In genomic region chr16:23640669-23640958, GRCh38 we compare ENCODE assay signal across 8 cellular contexts. TPM values are rescaled to one million over a fixed set of nuclear protein-coding genes. Genes with fewer than 3 reads are reported as not detected.
DNase-seq lines count a peak whose midpoint lies in the region; ATAC-seq and TF ChIP-seq lines count a peak whose summit lies in the region.

No MANE protein-coding gene starts in this region.

- peak overlapping the region; percentile 100 for H3K4me3 ChIP-seq in Jurkat, Clone E6-1 (ENCODE audit: low read length)
- H3K4me3 ChIP-seq in body of pancreas = peak overlapping the region; percentile 80 to 99
- H3K4me3 ChIP-seq in lower lobe of right lung = peak overlapping the region; percentile 88
- peak overlapping the region; percentile 96 for H3K4me3 ChIP-seq in upper lobe of right lung

- WGBS in body of pancreas, 2 donors = 0 to 1% methylated on average over 9 of the region's 9 CpGs

- DNase-seq in Daoy (ENCODE audit: low read depth) (peak; percentile 2), body of pancreas (no peak), lower lobe of right lung (no peak), upper lobe of right lung (no peak), NCI-H187 treated with DMSO at 0.1 percent for 48 hours (lab: John Stamatoyannopoulos, UW) (no peak), NCI-H526 treated with DMSO at 0.1 percent for 48 hours (lab: John Stamatoyannopoulos, UW) (no peak)
- DNase-seq in Jurkat, Clone E6-1 (ENCODE audit: low read depth, low spot score) = peak; percentile 3

- H3K27ac ChIP-seq in body of pancreas = peak overlapping the region in 2 of 4 donors; percentile 81 to 82
- peak overlapping the region; percentile 76 for H3K27ac ChIP-seq in lower lobe of right lung
- H3K27ac ChIP-seq in upper lobe of right lung = peak overlapping the region; percentile 88

- no peak for TF ChIP-seq CTCF in body of pancreas (IDR thresholded peaks at IDR 0.05)
- no peak for TF ChIP-seq CTCF in lower lobe of right lung (IDR thresholded peaks at IDR 0.05)
- no peak for TF ChIP-seq CTCF in upper lobe of right lung (IDR thresholded peaks at IDR 0.05)

- peak; percentile 5 for ATAC-seq in body of pancreas
- peak in 1 of 2 donors; percentile 2 for ATAC-seq in lower lobe of right lung
- peak; percentile 1 for ATAC-seq in upper lobe of right lung
- no peak for ATAC-seq in GM18909 (IDR thresholded peaks at IDR 0.05; ENCODE audit: poor library complexity, unreplicated experiment)

- H3K36me3 ChIP-seq in body of pancreas (replicated peaks in 1 of 2; ENCODE audit: insufficient read depth in 1 of 2, low read depth in 2 of 2) (peaks cover 0 to 5% of the 10 kb centered on the region in 2 donors), lower lobe of right lung (peaks cover 55% of the 10 kb centered on the region), upper lobe of right lung (peaks cover 53% of the 10 kb centered on the region)

- no peak for TF ChIP-seq POLR2A in body of pancreas (IDR thresholded peaks at IDR 0.05)

- intact Hi-C loops in body of pancreas (cut with DNase I) (no loop called here), lower lobe of right lung (cut with DNase I) (no loop called here), upper lobe of right lung (cut with DNase I) (no loop called here)

- H3K9me3 ChIP-seq in body of pancreas = no peaks in the 10 kb centered on the region
- H3K9me3 ChIP-seq in lower lobe of right lung = no peaks in the 10 kb centered on the region
- H3K9me3 ChIP-seq in upper lobe of right lung = no peaks in the 10 kb centered on the region

- H3K4me1 ChIP-seq in body of pancreas (peaks cover 21% of the 10 kb centered on the region), lower lobe of right lung (peaks cover 23% of the 10 kb centered on the region), upper lobe of right lung (peaks cover 20% of the 10 kb centered on the region)

- no peaks in the 10 kb centered on the region for H3K27me3 ChIP-seq in body of pancreas
- H3K27me3 ChIP-seq in lower lobe of right lung (ENCODE audit: low read depth) = no peaks in the 10 kb centered on the region
- H3K27me3 ChIP-seq in upper lobe of right lung = no peaks in the 10 kb centered on the region

RNA-seq across cellular contexts. Expression of gene PALB2, which starts 0.5 kb away (rescaled TPM):
- 12.9 and 13.5 TPM in 2 replicates for total RNA-seq in Daoy (2014; rRNA removed; shearing (Covaris generic))
- polyA plus RNA-seq in Jurkat, Clone E6-1 (2012; ENCODE audit: insufficient read depth, insufficient read length) = 13.4 TPM
- total RNA-seq in body of pancreas (1 to 10 TPM; 4.4 to 7.9 TPM), lower lobe of right lung (12.7 TPM), upper lobe of right lung (11.7 TPM)

RNA-seq across cellular contexts. Expression of gene DCTN5, which starts 0.7 kb away (rescaled TPM):
- 23.9 and 46.1 TPM in 2 replicates for total RNA-seq in Daoy (2014; rRNA removed; shearing (Covaris generic))
- 83.5 TPM for polyA plus RNA-seq in Jurkat, Clone E6-1 (2012; ENCODE audit: insufficient read depth, insufficient read length)
- 10 to 100 TPM; 14.3 to 23.4 TPM for total RNA-seq in body of pancreas
- 42.7 TPM for total RNA-seq in lower lobe of right lung
- total RNA-seq in upper lobe of right lung = 48.7 TPM

RNA-seq across cellular contexts. Expression of gene PLK1, which starts 38.1 kb away (rescaled TPM):
- 62.4 and 63.8 TPM in 2 replicates for total RNA-seq in Daoy (2014; rRNA removed; shearing (Covaris generic))
- polyA plus RNA-seq in Jurkat, Clone E6-1 (2012; ENCODE audit: insufficient read depth, insufficient read length) = 167 TPM
- total RNA-seq in body of pancreas (1 to 10 TPM in 1 of 2 donors, under 1 TPM in 1; 0.52 to 2.3 TPM), lower lobe of right lung (2.3 TPM), upper lobe of right lung (1.8 TPM)

RNA-seq across cellular contexts. Expression of gene NDUFAB1, which starts 44.5 kb away (rescaled TPM):
- 175 and 208 TPM in 2 replicates for total RNA-seq in Daoy (2014; rRNA removed; shearing (Covaris generic))
- polyA plus RNA-seq in Jurkat, Clone E6-1 (2012; ENCODE audit: insufficient read depth, insufficient read length) = 294 TPM
- total RNA-seq in body of pancreas = 10 to 100 TPM; 16.2 to 42.0 TPM
- total RNA-seq in lower lobe of right lung = 56.5 TPM
- 49.2 TPM for total RNA-seq in upper lobe of right lung

Comparison
In these comparisons a context has a peak if more than half of its experiments do, and no peak if none do; other contexts are left out.
1. DNase-seq: peak in Daoy (single experiment) and Jurkat, Clone E6-1 (single experiment); none in body of pancreas (0 of 4), lower lobe of right lung (single experiment), upper lobe of right lung (single experiment), NCI-H187 treated with DMSO at 0.1 percent for 48 hours (single experiment) and NCI-H526 treated with DMSO at 0.1 percent for 48 hours (single experiment).
2. RNA of gene PLK1, which starts 38.1 kb away (total RNA-seq): 62.4 to 63.8 TPM in Daoy; 0.52 to 2.3 TPM in body of pancreas, 2.3 TPM in lower lobe of right lung (single experiment) and 1.8 TPM in upper lobe of right lung (single experiment); every median in the first group is over 10 times any median in the second.
3. Peak in every context shown above with its lines, with median percentiles within 50 percentile points of each other: H3K4me3 ChIP-seq.